In the genomic region with DNA sequence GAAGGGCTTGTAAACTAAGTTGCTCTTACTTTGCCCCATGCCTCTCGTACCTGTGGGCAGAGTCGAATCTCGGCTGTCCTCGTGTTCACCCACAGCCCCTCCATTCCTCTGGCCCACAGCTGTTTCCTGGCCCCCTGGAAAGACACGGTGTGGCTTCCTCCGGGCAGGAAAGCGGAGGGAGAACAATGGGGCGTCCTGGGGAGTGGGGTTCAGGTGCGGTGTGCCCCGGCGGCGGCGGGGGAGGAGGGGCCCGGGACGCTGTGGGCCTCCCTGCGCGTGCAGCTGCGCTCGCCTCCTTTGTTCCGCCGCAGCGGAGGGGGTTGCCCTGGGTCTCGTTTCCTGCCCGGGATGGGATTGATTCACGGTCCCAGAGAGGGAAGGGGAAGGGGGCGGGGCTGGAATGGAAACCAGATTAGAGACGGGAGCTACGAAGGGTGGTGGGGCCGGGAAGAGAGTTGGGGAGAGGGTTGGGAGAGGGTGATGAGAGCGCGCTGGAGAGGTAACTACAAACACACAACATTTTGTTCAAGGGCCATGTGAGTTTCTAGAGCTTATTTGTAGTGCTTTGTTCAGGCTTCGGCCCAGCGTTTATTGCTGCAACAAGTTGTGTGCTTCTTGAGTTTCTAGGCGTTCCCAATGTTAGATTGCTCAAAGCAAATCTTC, we compare ENCODE assay signal across 1 cellular context.
TF ChIP-seq lines count a peak whose summit lies in the region.

No MANE protein-coding gene starts in this region.

TF ChIP-seq in HepG2, 621 proteins besides CTCF, POLR2A, EP300 and RAD21 (continued from another document and continues in another):
- TF ChIP-seq, protein P1, sequence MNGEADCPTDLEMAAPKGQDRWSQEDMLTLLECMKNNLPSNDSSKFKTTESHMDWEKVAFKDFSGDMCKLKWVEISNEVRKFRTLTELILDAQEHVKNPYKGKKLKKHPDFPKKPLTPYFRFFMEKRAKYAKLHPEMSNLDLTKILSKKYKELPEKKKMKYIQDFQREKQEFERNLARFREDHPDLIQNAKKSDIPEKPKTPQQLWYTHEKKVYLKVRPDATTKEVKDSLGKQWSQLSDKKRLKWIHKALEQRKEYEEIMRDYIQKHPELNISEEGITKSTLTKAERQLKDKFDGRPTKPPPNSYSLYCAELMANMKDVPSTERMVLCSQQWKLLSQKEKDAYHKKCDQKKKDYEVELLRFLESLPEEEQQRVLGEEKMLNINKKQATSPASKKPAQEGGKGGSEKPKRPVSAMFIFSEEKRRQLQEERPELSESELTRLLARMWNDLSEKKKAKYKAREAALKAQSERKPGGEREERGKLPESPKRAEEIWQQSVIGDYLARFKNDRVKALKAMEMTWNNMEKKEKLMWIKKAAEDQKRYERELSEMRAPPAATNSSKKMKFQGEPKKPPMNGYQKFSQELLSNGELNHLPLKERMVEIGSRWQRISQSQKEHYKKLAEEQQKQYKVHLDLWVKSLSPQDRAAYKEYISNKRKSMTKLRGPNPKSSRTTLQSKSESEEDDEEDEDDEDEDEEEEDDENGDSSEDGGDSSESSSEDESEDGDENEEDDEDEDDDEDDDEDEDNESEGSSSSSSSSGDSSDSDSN (CRISPR knock-in tag; IDR thresholded peaks at IDR 0.05): peak; percentile 68; the same call in 1 of the 2 replicates
- 0 out of 2 replicates have a peak, but pooled peaks have one; percentile 48 for TF ChIP-seq RARG (CRISPR knock-in tag; IDR thresholded peaks at IDR 0.05; ENCODE audit: low read depth)
- peak; percentile 70; the same call in 1 of the 2 replicates for TF ChIP-seq ZSCAN30 (CRISPR knock-in tag; IDR thresholded peaks at IDR 0.05)
- TF ChIP-seq ZNF713 (CRISPR knock-in tag; IDR thresholded peaks at IDR 0.05): 0 out of 2 replicates have a peak, but pooled peaks have one; percentile 33
- 0 out of 2 replicates have a peak, but pooled peaks have one; percentile 7 for TF ChIP-seq ZNF761 (CRISPR knock-in tag; conservative IDR thresholded peaks at IDR 0.05)
- TF ChIP-seq AKAP8 (CRISPR knock-in tag; IDR thresholded peaks at IDR 0.05): peak; percentile 29
- peak; percentile 75 for TF ChIP-seq ZNF777 (CRISPR knock-in tag; IDR thresholded peaks at IDR 0.05)
- peak; percentile 61 for TF ChIP-seq ZNF34 (CRISPR knock-in tag; IDR thresholded peaks at IDR 0.05; ENCODE audit: borderline replicate concordance)
- no peak for TF ChIP-seq ZNF232 (CRISPR knock-in tag; IDR thresholded peaks at IDR 0.05; ENCODE audit: borderline replicate concordance)
- TF ChIP-seq, protein P2, sequence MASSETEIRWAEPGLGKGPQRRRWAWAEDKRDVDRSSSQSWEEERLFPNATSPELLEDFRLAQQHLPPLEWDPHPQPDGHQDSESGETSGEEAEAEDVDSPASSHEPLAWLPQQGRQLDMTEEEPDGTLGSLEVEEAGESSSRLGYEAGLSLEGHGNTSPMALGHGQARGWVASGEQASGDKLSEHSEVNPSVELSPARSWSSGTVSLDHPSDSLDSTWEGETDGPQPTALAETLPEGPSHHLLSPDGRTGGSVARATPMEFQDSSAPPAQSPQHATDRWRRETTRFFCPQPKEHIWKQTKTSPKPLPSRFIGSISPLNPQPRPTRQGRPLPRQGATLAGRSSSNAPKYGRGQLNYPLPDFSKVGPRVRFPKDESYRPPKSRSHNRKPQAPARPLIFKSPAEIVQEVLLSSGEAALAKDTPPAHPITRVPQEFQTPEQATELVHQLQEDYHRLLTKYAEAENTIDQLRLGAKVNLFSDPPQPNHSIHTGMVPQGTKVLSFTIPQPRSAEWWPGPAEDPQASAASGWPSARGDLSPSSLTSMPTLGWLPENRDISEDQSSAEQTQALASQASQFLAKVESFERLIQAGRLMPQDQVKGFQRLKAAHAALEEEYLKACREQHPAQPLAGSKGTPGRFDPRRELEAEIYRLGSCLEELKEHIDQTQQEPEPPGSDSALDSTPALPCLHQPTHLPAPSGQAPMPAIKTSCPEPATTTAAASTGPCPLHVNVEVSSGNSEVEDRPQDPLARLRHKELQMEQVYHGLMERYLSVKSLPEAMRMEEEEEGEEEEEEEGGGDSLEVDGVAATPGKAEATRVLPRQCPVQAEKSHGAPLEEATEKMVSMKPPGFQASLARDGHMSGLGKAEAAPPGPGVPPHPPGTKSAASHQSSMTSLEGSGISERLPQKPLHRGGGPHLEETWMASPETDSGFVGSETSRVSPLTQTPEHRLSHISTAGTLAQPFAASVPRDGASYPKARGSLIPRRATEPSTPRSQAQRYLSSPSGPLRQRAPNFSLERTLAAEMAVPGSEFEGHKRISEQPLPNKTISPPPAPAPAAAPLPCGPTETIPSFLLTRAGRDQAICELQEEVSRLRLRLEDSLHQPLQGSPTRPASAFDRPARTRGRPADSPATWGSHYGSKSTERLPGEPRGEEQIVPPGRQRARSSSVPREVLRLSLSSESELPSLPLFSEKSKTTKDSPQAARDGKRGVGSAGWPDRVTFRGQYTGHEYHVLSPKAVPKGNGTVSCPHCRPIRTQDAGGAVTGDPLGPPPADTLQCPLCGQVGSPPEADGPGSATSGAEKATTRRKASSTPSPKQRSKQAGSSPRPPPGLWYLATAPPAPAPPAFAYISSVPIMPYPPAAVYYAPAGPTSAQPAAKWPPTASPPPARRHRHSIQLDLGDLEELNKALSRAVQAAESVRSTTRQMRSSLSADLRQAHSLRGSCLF (CRISPR knock-in tag; IDR thresholded peaks at IDR 0.05; ENCODE audit: borderline replicate concordance): no peak
- no peak; the same call in 1 of the 2 replicates for TF ChIP-seq GTF3A (CRISPR knock-in tag; conservative IDR thresholded peaks at IDR 0.05)
- peak; percentile 73; the same call in 1 of the 2 replicates for TF ChIP-seq HMG20B (CRISPR knock-in tag; conservative IDR thresholded peaks at IDR 0.05)
- TF ChIP-seq U2AF1 (optimal IDR thresholded peaks at IDR 0.05; ENCODE audit: low read depth, low read length): no peak
- TF ChIP-seq, protein P3, sequence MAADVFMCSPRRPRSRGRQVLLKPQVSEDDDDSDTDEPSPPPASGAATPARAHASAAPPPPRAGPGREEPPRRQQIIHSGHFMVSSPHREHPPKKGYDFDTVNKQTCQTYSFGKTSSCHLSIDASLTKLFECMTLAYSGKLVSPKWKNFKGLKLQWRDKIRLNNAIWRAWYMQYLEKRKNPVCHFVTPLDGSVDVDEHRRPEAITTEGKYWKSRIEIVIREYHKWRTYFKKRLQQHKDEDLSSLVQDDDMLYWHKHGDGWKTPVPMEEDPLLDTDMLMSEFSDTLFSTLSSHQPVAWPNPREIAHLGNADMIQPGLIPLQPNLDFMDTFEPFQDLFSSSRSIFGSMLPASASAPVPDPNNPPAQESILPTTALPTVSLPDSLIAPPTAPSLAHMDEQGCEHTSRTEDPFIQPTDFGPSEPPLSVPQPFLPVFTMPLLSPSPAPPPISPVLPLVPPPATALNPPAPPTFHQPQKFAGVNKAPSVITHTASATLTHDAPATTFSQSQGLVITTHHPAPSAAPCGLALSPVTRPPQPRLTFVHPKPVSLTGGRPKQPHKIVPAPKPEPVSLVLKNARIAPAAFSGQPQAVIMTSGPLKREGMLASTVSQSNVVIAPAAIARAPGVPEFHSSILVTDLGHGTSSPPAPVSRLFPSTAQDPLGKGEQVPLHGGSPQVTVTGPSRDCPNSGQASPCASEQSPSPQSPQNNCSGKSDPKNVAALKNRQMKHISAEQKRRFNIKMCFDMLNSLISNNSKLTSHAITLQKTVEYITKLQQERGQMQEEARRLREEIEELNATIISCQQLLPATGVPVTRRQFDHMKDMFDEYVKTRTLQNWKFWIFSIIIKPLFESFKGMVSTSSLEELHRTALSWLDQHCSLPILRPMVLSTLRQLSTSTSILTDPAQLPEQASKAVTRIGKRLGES (CRISPR knock-in tag; IDR thresholded peaks at IDR 0.05; ENCODE audit: borderline replicate concordance): no peak
- TF ChIP-seq, protein P4, sequence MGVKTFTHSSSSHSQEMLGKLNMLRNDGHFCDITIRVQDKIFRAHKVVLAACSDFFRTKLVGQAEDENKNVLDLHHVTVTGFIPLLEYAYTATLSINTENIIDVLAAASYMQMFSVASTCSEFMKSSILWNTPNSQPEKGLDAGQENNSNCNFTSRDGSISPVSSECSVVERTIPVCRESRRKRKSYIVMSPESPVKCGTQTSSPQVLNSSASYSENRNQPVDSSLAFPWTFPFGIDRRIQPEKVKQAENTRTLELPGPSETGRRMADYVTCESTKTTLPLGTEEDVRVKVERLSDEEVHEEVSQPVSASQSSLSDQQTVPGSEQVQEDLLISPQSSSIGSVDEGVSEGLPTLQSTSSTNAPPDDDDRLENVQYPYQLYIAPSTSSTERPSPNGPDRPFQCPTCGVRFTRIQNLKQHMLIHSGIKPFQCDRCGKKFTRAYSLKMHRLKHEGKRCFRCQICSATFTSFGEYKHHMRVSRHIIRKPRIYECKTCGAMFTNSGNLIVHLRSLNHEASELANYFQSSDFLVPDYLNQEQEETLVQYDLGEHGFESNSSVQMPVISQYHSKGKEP (CRISPR knock-in tag; IDR thresholded peaks at IDR 0.05): 0 out of 2 replicates have a peak, but pooled peaks have one; percentile 60
- no peak for TF ChIP-seq ZNF567 (CRISPR knock-in tag; IDR thresholded peaks at IDR 0.05; ENCODE audit: borderline replicate concordance)
- TF ChIP-seq PHF8 (CRISPR knock-in tag; IDR thresholded peaks at IDR 0.05): peak; percentile 89
- TF ChIP-seq, protein P5, sequence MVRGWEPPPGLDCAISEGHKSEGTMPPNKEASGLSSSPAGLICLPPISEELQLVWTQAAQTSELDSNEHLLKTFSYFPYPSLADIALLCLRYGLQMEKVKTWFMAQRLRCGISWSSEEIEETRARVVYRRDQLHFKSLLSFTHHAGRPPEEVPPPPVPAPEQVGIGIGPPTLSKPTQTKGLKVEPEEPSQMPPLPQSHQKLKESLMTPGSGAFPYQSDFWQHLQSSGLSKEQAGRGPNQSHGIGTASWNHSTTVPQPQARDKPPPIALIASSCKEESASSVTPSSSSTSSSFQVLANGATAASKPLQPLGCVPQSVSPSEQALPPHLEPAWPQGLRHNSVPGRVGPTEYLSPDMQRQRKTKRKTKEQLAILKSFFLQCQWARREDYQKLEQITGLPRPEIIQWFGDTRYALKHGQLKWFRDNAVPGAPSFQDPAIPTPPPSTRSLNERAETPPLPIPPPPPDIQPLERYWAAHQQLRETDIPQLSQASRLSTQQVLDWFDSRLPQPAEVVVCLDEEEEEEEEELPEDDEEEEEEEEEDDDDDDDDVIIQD (CRISPR knock-in tag; IDR thresholded peaks at IDR 0.05; ENCODE audit: low read depth): peak; percentile 57; the same call in 1 of the 2 replicates
- no peak for TF ChIP-seq ZBTB38 (CRISPR knock-in tag; IDR thresholded peaks at IDR 0.05)
- TF ChIP-seq, protein P6, sequence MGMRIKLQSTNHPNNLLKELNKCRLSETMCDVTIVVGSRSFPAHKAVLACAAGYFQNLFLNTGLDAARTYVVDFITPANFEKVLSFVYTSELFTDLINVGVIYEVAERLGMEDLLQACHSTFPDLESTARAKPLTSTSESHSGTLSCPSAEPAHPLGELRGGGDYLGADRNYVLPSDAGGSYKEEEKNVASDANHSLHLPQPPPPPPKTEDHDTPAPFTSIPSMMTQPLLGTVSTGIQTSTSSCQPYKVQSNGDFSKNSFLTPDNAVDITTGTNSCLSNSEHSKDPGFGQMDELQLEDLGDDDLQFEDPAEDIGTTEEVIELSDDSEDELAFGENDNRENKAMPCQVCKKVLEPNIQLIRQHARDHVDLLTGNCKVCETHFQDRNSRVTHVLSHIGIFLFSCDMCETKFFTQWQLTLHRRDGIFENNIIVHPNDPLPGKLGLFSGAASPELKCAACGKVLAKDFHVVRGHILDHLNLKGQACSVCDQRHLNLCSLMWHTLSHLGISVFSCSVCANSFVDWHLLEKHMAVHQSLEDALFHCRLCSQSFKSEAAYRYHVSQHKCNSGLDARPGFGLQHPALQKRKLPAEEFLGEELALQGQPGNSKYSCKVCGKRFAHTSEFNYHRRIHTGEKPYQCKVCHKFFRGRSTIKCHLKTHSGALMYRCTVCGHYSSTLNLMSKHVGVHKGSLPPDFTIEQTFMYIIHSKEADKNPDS (CRISPR knock-in tag; IDR thresholded peaks at IDR 0.05): peak; percentile 63; the same call in 1 of the 2 replicates
- TF ChIP-seq CENPX (CRISPR knock-in tag; IDR thresholded peaks at IDR 0.05): no peak
- TF ChIP-seq CREM (IDR thresholded peaks at IDR 0.05): no peak
- no peak for TF ChIP-seq CREM (CRISPR knock-in tag; IDR thresholded peaks at IDR 0.05)
- TF ChIP-seq ZNF253 (CRISPR knock-in tag; IDR thresholded peaks at IDR 0.05; ENCODE audit: borderline replicate concordance): no peak
- TF ChIP-seq SP2 (CRISPR knock-in tag; IDR thresholded peaks at IDR 0.05): peak; percentile 8; the same call in 1 of the 2 replicates
- peak; percentile 86 for TF ChIP-seq ZNF121 (CRISPR knock-in tag; IDR thresholded peaks at IDR 0.05)
- TF ChIP-seq RFXAP (CRISPR knock-in tag; IDR thresholded peaks at IDR 0.05; ENCODE audit: borderline replicate concordance): peak; percentile 41; the same call in 1 of the 2 replicates
- no peak for TF ChIP-seq MBD4 (IDR thresholded peaks at IDR 0.05; ENCODE audit: borderline replicate concordance, low read length)
- no peak for TF ChIP-seq MLLT10 (CRISPR knock-in tag; IDR thresholded peaks at IDR 0.05)
- no peak for TF ChIP-seq ZNF17 (CRISPR knock-in tag; IDR thresholded peaks at IDR 0.05)
- TF ChIP-seq IKZF4 (CRISPR knock-in tag; IDR thresholded peaks at IDR 0.05; ENCODE audit: borderline replicate concordance, low read depth, not compliant biosample characterization): no peak
- TF ChIP-seq ZNF644 (CRISPR knock-in tag; IDR thresholded peaks at IDR 0.05; ENCODE audit: low read depth): 0 out of 2 replicates have a peak, but pooled peaks have one; percentile 49
- peak; percentile 78 for TF ChIP-seq RXRA (CRISPR knock-in tag; IDR thresholded peaks at IDR 0.05)
- peak; percentile 27 for TF ChIP-seq TAF15 (IDR thresholded peaks at IDR 0.05; ENCODE audit: low read depth, low read length, poor library complexity, severe bottlenecking)
- no peak for TF ChIP-seq ZNF10 (CRISPR knock-in tag; IDR thresholded peaks at IDR 0.05; ENCODE audit: borderline replicate concordance, low read depth)
- 0 out of 2 replicates have a peak, but pooled peaks have one; percentile 60 for TF ChIP-seq ZKSCAN5 (CRISPR knock-in tag; IDR thresholded peaks at IDR 0.05)
- TF ChIP-seq, protein P7, sequence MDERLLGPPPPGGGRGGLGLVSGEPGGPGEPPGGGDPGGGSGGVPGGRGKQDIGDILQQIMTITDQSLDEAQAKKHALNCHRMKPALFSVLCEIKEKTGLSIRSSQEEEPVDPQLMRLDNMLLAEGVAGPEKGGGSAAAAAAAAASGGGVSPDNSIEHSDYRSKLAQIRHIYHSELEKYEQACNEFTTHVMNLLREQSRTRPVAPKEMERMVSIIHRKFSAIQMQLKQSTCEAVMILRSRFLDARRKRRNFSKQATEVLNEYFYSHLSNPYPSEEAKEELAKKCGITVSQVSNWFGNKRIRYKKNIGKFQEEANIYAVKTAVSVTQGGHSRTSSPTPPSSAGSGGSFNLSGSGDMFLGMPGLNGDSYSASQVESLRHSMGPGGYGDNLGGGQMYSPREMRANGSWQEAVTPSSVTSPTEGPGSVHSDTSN (CRISPR knock-in tag; IDR thresholded peaks at IDR 0.05): no peak
- no peak for TF ChIP-seq FOSL1 (CRISPR knock-in tag; IDR thresholded peaks at IDR 0.05; ENCODE audit: borderline replicate concordance)
- TF ChIP-seq SP1 (IDR thresholded peaks at IDR 0.05): no peak
- peak; percentile 47 for TF ChIP-seq SP1 (CRISPR knock-in tag; IDR thresholded peaks at IDR 0.05)
- TF ChIP-seq ZSCAN25 (CRISPR knock-in tag; IDR thresholded peaks at IDR 0.05): no peak
